1 cellular context compared by ENCODE assay signal in the genomic region with DNA sequence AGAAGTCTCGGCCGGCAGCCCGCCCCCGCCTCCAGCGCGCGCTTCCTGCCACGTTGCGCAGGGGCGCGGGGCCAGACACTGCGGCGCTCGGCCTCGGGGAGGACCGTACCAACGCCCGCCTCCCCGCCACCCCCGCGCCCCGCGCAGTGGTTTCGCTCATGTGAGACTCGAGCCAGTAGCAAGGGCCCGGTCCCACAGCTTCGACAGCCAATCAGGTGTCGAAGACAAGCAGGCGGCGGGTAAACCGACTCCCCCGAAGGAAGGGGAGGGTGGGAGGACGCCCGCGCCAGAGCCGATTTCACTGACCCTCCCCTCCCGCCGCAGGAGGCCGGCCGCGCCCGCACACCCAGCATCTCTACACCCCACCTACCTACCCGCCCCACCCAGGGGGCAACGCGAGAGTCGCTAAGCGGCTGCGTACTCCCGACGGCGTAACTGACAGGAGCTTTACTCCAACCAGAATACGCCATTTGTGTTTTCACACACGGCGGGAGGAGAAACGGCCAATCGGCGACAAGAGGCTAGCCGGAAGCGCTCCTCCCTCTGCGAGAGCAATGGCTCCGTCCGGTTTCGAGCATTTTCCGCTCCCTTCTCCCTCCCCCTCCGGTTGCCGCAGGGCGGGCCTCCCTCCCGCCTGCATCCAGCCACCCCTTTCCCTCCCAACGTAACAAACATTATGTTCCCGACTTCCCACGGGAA.
A peak's percentile ranks its signal among the peaks of the same experiment; 100 is the strongest.
TF ChIP-seq lines count a peak whose summit lies in the region.

No MANE protein-coding gene starts in this region.

TF ChIP-seq in HepG2, 621 proteins besides CTCF, POLR2A, EP300 and RAD21 (continues in another document):
- TF ChIP-seq, protein P1, sequence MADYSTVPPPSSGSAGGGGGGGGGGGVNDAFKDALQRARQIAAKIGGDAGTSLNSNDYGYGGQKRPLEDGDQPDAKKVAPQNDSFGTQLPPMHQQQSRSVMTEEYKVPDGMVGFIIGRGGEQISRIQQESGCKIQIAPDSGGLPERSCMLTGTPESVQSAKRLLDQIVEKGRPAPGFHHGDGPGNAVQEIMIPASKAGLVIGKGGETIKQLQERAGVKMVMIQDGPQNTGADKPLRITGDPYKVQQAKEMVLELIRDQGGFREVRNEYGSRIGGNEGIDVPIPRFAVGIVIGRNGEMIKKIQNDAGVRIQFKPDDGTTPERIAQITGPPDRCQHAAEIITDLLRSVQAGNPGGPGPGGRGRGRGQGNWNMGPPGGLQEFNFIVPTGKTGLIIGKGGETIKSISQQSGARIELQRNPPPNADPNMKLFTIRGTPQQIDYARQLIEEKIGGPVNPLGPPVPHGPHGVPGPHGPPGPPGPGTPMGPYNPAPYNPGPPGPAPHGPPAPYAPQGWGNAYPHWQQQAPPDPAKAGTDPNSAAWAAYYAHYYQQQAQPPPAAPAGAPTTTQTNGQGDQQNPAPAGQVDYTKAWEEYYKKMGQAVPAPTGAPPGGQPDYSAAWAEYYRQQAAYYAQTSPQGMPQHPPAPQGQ (CRISPR knock-in tag; IDR thresholded peaks at IDR 0.05; ENCODE audit: borderline replicate concordance): peak; percentile 79; the same call in 1 of the 2 replicates
- TF ChIP-seq CREM (IDR thresholded peaks at IDR 0.05) (peak; percentile 89), CREM (CRISPR knock-in tag; IDR thresholded peaks at IDR 0.05) (no peak), ELF3 (CRISPR knock-in tag; IDR thresholded peaks at IDR 0.05) (no peak; the same call in 1 of the 2 replicates), ZNF577 (CRISPR knock-in tag; IDR thresholded peaks at IDR 0.05; ENCODE audit: borderline replicate concordance, low read depth) (no peak), ZNF841 (CRISPR knock-in tag; IDR thresholded peaks at IDR 0.05; ENCODE audit: borderline replicate concordance) (peak; percentile 66; the same call in 1 of the 2 replicates), ERF (CRISPR knock-in tag; IDR thresholded peaks at IDR 0.05) (peak; percentile 79), CHD2 (IDR thresholded peaks at IDR 0.05; ENCODE audit: low read depth, low read length) (peak; percentile 95), PHF8 (CRISPR knock-in tag; IDR thresholded peaks at IDR 0.05) (peak; percentile 71), ZNF20 (CRISPR knock-in tag; IDR thresholded peaks at IDR 0.05) (no peak), YEATS4 (CRISPR knock-in tag; IDR thresholded peaks at IDR 0.05; ENCODE audit: borderline replicate concordance) (peak; percentile 95), ELF1 (CRISPR knock-in tag; IDR thresholded peaks at IDR 0.05) (peak; percentile 91), PCBP1 (IDR thresholded peaks at IDR 0.05; ENCODE audit: borderline replicate concordance, low read depth, low read length) (peak; percentile 94), PITX1 (CRISPR knock-in tag; IDR thresholded peaks at IDR 0.05) (peak; percentile 16; the same call in 1 of the 2 replicates), ZNF552 (CRISPR knock-in tag; IDR thresholded peaks at IDR 0.05; ENCODE audit: borderline replicate concordance) (0 out of 2 replicates have a peak, but pooled peaks have one; percentile 4), HHEX (CRISPR knock-in tag; IDR thresholded peaks at IDR 0.05) (no peak), NFYC (CRISPR knock-in tag; IDR thresholded peaks at IDR 0.05) (peak; percentile 91), LCORL (IDR thresholded peaks at IDR 0.05) (no peak), LCORL (CRISPR knock-in tag; IDR thresholded peaks at IDR 0.05) (peak; percentile 78; the same call in 1 of the 2 replicates), ARNTL (CRISPR knock-in tag; IDR thresholded peaks at IDR 0.05) (peak; percentile 50; the same call in 1 of the 2 replicates), NR2C2 (CRISPR knock-in tag; IDR thresholded peaks at IDR 0.05; ENCODE audit: borderline replicate concordance) (peak; percentile 55; the same call in 1 of the 2 replicates), SP1 (IDR thresholded peaks at IDR 0.05) (no peak), SP1 (CRISPR knock-in tag; IDR thresholded peaks at IDR 0.05) (0 out of 2 replicates have a peak, but pooled peaks have one; percentile 22), IRX3 (CRISPR knock-in tag; IDR thresholded peaks at IDR 0.05; ENCODE audit: borderline replicate concordance, low read depth) (peak; percentile 55; the same call in 1 of the 2 replicates), TCF7L2 (IDR thresholded peaks at IDR 0.05; ENCODE audit: low read depth, low read length) (no peak), ZNF264 (CRISPR knock-in tag; IDR thresholded peaks at IDR 0.05) (peak; percentile 54), ZNF761 (CRISPR knock-in tag; conservative IDR thresholded peaks at IDR 0.05) (peak; percentile 76; the same call in 1 of the 2 replicates), ETV5 (CRISPR knock-in tag; IDR thresholded peaks at IDR 0.05; ENCODE audit: borderline replicate concordance) (peak; percentile 65; the same call in 1 of the 2 replicates), POGZ (CRISPR knock-in tag; IDR thresholded peaks at IDR 0.05) (peak; percentile 18), ZNF180 (CRISPR knock-in tag; IDR thresholded peaks at IDR 0.05; ENCODE audit: borderline replicate concordance, low read depth) (no peak), ZBTB7A (CRISPR knock-in tag; IDR thresholded peaks at IDR 0.05) (no peak)
- TF ChIP-seq, protein P2, sequence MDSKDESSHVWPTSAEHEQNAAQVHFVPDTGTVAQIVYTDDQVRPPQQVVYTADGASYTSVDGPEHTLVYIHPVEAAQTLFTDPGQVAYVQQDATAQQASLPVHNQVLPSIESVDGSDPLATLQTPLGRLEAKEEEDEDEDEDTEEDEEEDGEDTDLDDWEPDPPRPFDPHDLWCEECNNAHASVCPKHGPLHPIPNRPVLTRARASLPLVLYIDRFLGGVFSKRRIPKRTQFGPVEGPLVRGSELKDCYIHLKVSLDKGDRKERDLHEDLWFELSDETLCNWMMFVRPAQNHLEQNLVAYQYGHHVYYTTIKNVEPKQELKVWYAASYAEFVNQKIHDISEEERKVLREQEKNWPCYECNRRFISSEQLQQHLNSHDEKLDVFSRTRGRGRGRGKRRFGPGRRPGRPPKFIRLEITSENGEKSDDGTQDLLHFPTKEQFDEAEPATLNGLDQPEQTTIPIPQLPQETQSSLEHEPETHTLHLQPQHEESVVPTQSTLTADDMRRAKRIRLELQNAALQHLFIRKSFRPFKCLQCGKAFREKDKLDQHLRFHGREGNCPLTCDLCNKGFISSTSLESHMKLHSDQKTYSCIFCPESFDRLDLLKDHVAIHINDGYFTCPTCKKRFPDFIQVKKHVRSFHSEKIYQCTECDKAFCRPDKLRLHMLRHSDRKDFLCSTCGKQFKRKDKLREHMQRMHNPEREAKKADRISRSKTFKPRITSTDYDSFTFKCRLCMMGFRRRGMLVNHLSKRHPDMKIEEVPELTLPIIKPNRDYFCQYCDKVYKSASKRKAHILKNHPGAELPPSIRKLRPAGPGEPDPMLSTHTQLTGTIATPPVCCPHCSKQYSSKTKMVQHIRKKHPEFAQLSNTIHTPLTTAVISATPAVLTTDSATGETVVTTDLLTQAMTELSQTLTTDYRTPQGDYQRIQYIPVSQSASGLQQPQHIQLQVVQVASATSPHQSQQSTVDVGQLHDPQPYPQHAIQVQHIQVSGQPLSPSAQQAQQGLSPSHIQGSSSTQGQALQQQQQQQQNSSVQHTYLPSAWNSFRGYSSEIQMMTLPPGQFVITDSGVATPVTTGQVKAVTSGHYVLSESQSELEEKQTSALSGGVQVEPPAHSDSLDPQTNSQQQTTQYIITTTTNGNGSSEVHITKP (CRISPR knock-in tag; IDR thresholded peaks at IDR 0.05; ENCODE audit: low read depth): peak; percentile 99
- TF ChIP-seq, protein P3, sequence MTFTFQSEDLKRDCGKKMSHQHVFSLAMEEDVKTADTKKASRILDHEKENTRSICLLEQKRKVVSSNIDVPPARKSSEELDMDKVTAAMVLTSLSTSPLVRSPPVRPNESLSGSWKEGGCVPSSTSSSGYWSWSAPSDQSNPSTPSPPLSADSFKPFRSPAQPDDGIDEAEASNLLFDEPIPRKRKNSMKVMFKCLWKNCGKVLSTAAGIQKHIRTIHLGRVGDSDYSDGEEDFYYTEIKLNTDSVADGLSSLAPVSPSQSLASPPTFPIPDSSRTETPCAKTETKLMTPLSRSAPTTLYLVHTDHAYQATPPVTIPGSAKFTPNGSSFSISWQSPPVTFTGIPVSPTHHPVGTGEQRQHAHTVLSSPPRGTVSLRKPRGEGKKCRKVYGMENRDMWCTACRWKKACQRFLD (CRISPR knock-in tag; IDR thresholded peaks at IDR 0.05; ENCODE audit: borderline replicate concordance): peak; percentile 49; the same call in 1 of the 2 replicates
- TF ChIP-seq, protein P4, sequence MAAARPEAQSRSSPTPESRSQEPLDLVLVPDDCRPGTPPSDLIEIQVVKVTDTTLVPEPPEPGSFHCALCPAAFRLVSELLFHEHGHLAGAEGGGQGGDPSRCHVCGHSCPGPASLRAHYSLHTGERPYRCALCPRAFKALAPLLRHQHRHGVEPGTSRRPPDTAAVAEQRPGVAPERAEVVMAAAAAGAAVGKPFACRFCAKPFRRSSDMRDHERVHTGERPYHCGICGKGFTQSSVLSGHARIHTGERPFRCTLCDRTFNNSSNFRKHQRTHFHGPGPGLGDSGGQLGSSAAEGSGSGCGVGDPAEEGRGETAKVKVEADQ (CRISPR knock-in tag; IDR thresholded peaks at IDR 0.05; ENCODE audit: borderline replicate concordance): 0 out of 2 replicates have a peak, but pooled peaks have one; percentile 36
- TF ChIP-seq, protein P5, sequence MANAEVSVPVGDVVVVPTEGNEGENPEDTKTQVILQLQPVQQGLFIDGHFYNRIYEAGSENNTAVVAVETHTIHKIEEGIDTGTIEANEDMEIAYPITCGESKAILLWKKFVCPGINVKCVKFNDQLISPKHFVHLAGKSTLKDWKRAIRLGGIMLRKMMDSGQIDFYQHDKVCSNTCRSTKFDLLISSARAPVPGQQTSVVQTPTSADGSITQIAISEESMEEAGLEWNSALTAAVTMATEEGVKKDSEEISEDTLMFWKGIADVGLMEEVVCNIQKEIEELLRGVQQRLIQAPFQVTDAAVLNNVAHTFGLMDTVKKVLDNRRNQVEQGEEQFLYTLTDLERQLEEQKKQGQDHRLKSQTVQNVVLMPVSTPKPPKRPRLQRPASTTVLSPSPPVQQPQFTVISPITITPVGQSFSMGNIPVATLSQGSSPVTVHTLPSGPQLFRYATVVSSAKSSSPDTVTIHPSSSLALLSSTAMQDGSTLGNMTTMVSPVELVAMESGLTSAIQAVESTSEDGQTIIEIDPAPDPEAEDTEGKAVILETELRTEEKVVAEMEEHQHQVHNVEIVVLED (CRISPR knock-in tag; IDR thresholded peaks at IDR 0.05; ENCODE audit: borderline replicate concordance): peak; percentile 87
- TF ChIP-seq, protein P6, sequence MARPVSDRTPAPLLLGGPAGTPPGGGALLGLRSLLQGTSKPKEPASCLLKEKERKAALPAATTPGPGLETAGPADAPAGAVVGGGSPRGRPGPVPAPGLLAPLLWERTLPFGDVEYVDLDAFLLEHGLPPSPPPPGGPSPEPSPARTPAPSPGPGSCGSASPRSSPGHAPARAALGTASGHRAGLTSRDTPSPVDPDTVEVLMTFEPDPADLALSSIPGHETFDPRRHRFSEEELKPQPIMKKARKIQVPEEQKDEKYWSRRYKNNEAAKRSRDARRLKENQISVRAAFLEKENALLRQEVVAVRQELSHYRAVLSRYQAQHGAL (CRISPR knock-in tag; IDR thresholded peaks at IDR 0.05; ENCODE audit: not compliant biosample characterization): no peak
- TF ChIP-seq, protein P7, sequence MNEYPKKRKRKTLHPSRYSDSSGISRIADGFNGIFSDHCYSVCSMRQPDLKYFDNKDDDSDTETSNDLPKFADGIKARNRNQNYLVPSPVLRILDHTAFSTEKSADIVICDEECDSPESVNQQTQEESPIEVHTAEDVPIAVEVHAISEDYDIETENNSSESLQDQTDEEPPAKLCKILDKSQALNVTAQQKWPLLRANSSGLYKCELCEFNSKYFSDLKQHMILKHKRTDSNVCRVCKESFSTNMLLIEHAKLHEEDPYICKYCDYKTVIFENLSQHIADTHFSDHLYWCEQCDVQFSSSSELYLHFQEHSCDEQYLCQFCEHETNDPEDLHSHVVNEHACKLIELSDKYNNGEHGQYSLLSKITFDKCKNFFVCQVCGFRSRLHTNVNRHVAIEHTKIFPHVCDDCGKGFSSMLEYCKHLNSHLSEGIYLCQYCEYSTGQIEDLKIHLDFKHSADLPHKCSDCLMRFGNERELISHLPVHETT (CRISPR knock-in tag; conservative IDR thresholded peaks at IDR 0.05): peak; percentile 72
- TF ChIP-seq, protein P8, sequence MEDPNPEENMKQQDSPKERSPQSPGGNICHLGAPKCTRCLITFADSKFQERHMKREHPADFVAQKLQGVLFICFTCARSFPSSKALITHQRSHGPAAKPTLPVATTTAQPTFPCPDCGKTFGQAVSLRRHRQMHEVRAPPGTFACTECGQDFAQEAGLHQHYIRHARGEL (CRISPR knock-in tag; IDR thresholded peaks at IDR 0.05): no peak
- TF ChIP-seq, protein P9, sequence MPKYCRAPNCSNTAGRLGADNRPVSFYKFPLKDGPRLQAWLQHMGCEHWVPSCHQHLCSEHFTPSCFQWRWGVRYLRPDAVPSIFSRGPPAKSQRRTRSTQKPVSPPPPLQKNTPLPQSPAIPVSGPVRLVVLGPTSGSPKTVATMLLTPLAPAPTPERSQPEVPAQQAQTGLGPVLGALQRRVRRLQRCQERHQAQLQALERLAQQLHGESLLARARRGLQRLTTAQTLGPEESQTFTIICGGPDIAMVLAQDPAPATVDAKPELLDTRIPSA (CRISPR knock-in tag; IDR thresholded peaks at IDR 0.05; ENCODE audit: borderline replicate concordance): peak; percentile 20; the same call in 1 of the 2 replicates
- TF ChIP-seq, protein P10, sequence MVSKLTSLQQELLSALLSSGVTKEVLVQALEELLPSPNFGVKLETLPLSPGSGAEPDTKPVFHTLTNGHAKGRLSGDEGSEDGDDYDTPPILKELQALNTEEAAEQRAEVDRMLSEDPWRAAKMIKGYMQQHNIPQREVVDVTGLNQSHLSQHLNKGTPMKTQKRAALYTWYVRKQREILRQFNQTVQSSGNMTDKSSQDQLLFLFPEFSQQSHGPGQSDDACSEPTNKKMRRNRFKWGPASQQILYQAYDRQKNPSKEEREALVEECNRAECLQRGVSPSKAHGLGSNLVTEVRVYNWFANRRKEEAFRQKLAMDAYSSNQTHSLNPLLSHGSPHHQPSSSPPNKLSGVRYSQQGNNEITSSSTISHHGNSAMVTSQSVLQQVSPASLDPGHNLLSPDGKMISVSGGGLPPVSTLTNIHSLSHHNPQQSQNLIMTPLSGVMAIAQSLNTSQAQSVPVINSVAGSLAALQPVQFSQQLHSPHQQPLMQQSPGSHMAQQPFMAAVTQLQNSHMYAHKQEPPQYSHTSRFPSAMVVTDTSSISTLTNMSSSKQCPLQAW (CRISPR knock-in tag; IDR thresholded peaks at IDR 0.05): peak; percentile 79; the same call in 1 of the 2 replicates
- TF ChIP-seq, protein P11, sequence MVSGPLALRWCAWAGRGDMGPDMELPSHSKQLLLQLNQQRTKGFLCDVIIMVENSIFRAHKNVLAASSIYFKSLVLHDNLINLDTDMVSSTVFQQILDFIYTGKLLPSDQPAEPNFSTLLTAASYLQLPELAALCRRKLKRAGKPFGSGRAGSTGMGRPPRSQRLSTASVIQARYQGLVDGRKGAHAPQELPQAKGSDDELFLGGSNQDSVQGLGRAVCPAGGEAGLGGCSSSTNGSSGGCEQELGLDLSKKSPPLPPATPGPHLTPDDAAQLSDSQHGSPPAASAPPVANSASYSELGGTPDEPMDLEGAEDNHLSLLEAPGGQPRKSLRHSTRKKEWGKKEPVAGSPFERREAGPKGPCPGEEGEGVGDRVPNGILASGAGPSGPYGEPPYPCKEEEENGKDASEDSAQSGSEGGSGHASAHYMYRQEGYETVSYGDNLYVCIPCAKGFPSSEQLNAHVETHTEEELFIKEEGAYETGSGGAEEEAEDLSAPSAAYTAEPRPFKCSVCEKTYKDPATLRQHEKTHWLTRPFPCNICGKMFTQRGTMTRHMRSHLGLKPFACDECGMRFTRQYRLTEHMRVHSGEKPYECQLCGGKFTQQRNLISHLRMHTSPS (CRISPR knock-in tag; IDR thresholded peaks at IDR 0.05; ENCODE audit: low read depth): 0 out of 2 replicates have a peak, but pooled peaks have one; percentile 21
